Comparison of ENCODE assay signal across 8 cellular contexts in the genomic region with DNA sequence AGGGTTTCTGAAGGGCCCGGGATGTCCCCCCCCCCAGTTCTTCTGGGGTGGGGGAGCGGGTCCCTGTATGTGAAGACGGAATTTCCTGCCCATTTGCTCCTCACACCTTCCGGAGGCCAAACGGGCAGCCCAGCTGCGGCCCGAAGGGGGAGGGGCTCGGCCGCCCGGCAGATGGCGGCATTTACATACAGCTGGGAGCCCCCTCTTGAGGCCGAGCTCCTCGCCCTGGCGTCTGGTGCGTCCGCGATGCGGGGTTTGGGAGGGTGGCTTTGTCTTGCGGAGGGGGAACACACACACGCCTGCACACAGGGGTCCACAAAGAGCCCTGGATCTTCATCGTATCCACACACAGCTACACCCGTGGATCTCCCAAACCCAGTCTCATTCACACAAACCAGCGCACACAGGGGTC. TPM values are rescaled to one million over a fixed set of nuclear protein-coding genes. Genes with fewer than 3 reads are reported as not detected.
A peak's percentile ranks its signal among the peaks of the same experiment; 100 is the strongest.
DNase-seq lines count a peak whose midpoint lies in the region; ATAC-seq, FAIRE-seq and TF ChIP-seq lines count a peak whose summit lies in the region.

No MANE protein-coding gene starts in this region.

- POLR2A ChIA-PET in PC-3 (lab: Charles Lee; ENCODE audit: unreplicated experiment), result interaction anchor here (0.7 kb wide), 1 partner anchor 37 kb away, joined by 5 read pairs; no protein-coding TSS in a partner anchor

- H3K79me2 ChIP-seq in PC-3 (ENCODE audit: low read length), result no peaks in the 10 kb centered on the region

- ATAC-seq in PC-3 (peak; percentile 72), mucosa of descending colon (peak; percentile 59), GM21717 (IDR thresholded peaks at IDR 0.05; ENCODE audit: unreplicated experiment) (no peak)

- no peaks in the 10 kb centered on the region for H3K9me2 ChIP-seq in PC-3 (replicated peaks; ENCODE audit: low read length)

- no peak overlapping the region for H3K9ac ChIP-seq in PC-3 (ENCODE audit: low read length)

- H3F3A ChIP-seq in PC-3 (ENCODE audit: low read length, unreplicated experiment), result no peaks in the 10 kb centered on the region

- H2AFZ ChIP-seq in PC-3 (ENCODE audit: low read length), result peak overlapping the region; percentile 98

- no peak for FAIRE-seq in GM12892 (lab: Jason Lieb, UNC)

- TF ChIP-seq CTCF in PC-3 (conservative IDR thresholded peaks at IDR 0.05; ENCODE audit: low read depth, low read length) (peak; percentile 47), choroid plexus epithelial cell (conservative IDR thresholded peaks at IDR 0.05; ENCODE audit: low read depth, low read length) (peak; percentile 63), mucosa of descending colon (IDR thresholded peaks at IDR 0.05) (no peak)

- no peaks in the 10 kb centered on the region for H3K27me3 ChIP-seq in PC-3 (ENCODE audit: low read length)

- intact Hi-C loops in PC-3 (cut with micrococcal nuclease) (loop anchor here (5.0 kb wide), 1 partner anchor 34 kb away; the partner anchor contains the start of gene EID2B), mucosa of descending colon (cut with DNase I, micrococcal nuclease) (no loop called here)

- no peak overlapping the region for H3K27ac ChIP-seq in PC-3 (ENCODE audit: low read length)

- H3K36me3 ChIP-seq in PC-3 (ENCODE audit: low read depth, low read length) (no peaks in the 10 kb centered on the region), mucosa of descending colon (ENCODE audit: low read depth) (no peaks in the 10 kb centered on the region)

- no peaks in the 10 kb centered on the region for H3K9me3 ChIP-seq in PC-3 (ENCODE audit: low read length)
- H3K9me3 ChIP-seq in mucosa of descending colon, result no peaks in the 10 kb centered on the region

- TF ChIP-seq POLR2A in GM12892 (IDR thresholded peaks at IDR 0.05; ENCODE audit: low read depth, low read length), result no peak

- CTCF ChIA-PET in PC-3 (lab: Charles Lee), result interaction anchor here (0.6 kb wide), 2 partner anchors 15 to 35 kb away, joined by 3 read pairs; partner anchors contain the start of gene EID2B

- H3K4me1 ChIP-seq in PC-3 (ENCODE audit: insufficient read depth, low read length) (peaks cover 10% of the 10 kb centered on the region), mucosa of descending colon (ENCODE audit: low read depth) (peaks cover 17% of the 10 kb centered on the region)

- H3K4me3 ChIP-seq in PC-3 (ENCODE audit: low read length), result peak overlapping the region; percentile 63
- H3K4me3 ChIP-seq in choroid plexus epithelial cell (ENCODE audit: low read depth, low read length), result peak overlapping the region; percentile 21
- no peak overlapping the region for H3K4me3 ChIP-seq in mucosa of descending colon

- DNase-seq in DMS79 treated with DMSO at 0.1 percent for 48 hours (lab: John Stamatoyannopoulos, UW) (peak; percentile 83), KBM-7 (peak; percentile 56), PC-3 (peak; percentile 33), choroid plexus epithelial cell (ENCODE audit: low read depth) (peak; percentile 41), mucosa of descending colon (peak; percentile 35 to 66 (median 59)), GM12892 (ENCODE audit: insufficient read length) (no peak), SIG-M5 treated with dmso at 0.1 percent for 504 hours (lab: John Stamatoyannopoulos, UW; ENCODE audit: unreplicated experiment) (no peak)

- no TSS peak for BruUV-seq in PC-3 (replicated peaks; lab: Mats Ljungman, UMichigan)

- in situ Hi-C loops in KBM-7 (cut with MboI; ENCODE audit: low pct_unique_long_range_greater_than_20kb, low sequenced_read_pairs), result no loop called here

- peak overlapping the region; percentile 95 for H3K4me2 ChIP-seq in PC-3 (ENCODE audit: low read length)

- no peaks in the 10 kb centered on the region for H4K20me1 ChIP-seq in PC-3 (ENCODE audit: low read length)

RNA-seq across cellular contexts. Expression of gene DLL3, which starts 0.9 kb away (rescaled TPM):
- total RNA-seq in PC-3 (2014; rRNA removed) (7.2 and 8.7 TPM in 2 replicates), mucosa of descending colon (not detected)
- 0.38 TPM for polyA plus RNA-seq in GM12892 (2012; ENCODE audit: missing spikeins)

RNA-seq across cellular contexts. Expression of gene SELENOV, which starts 17.1 kb away (rescaled TPM):
- total RNA-seq in PC-3 (2014; rRNA removed) (not detected in 2 replicates), mucosa of descending colon (not detected)
- not detected for polyA plus RNA-seq in GM12892 (2012; ENCODE audit: missing spikeins)

RNA-seq across cellular contexts. Expression of gene TIMM50, which starts 17.2 kb away (rescaled TPM):
- total RNA-seq in PC-3 (2014; rRNA removed), result 97.2 and 123 TPM in 2 replicates
- 10 to 100 TPM; 52.6 to 57.9 (median 57.7) TPM for total RNA-seq in mucosa of descending colon
- 72.3 TPM for polyA plus RNA-seq in GM12892 (2012; ENCODE audit: missing spikeins)

RNA-seq across cellular contexts. Expression of gene EID2B, which starts 34.8 kb away (rescaled TPM):
- total RNA-seq in PC-3 (2014; rRNA removed) (2.1 and 3.5 TPM in 2 replicates), mucosa of descending colon (1 to 10 TPM in 1 of 3 donors, under 1 TPM in 2; 0.20 to 4.2 (median 0.72) TPM)
- 6.8 TPM for polyA plus RNA-seq in GM12892 (2012; ENCODE audit: missing spikeins)

RNA-seq across cellular contexts. Expression of gene EID2, which starts 42.1 kb away (rescaled TPM):
- total RNA-seq in PC-3 (2014; rRNA removed) (11.3 and 22.9 TPM in 2 replicates), mucosa of descending colon (10 to 100 TPM in 1 of 3 donors, 1 to 10 TPM in 2; 7.0 to 14.7 (median 9.6) TPM)
- polyA plus RNA-seq in GM12892 (2012; ENCODE audit: missing spikeins), result 6.4 TPM

Comparison
In these comparisons a context has a peak if more than half of its experiments do, and no peak if none do; other contexts are left out.
1. DNase-seq: peak in DMS79 treated with DMSO at 0.1 percent for 48 hours (single experiment), KBM-7 (single experiment), PC-3 (single experiment), choroid plexus epithelial cell (single experiment) and mucosa of descending colon (3 of 3); none in GM12892 (single experiment) and SIG-M5 treated with dmso at 0.1 percent for 504 hours (single experiment).